ENCODE assay signal across 1 cellular context in genomic region chr1:241998950-241999495, GRCh38.
TF ChIP-seq lines count a peak whose summit lies in the region.

TSS of gene MAP1LC3C (minus strand) at chr1:241999098. CDS start at chr1:241999008, 90 bp downstream.

TF ChIP-seq in GM23338, 12 proteins besides CTCF, POLR2A, EP300 and RAD21:
- TF ChIP-seq, protein P1, sequence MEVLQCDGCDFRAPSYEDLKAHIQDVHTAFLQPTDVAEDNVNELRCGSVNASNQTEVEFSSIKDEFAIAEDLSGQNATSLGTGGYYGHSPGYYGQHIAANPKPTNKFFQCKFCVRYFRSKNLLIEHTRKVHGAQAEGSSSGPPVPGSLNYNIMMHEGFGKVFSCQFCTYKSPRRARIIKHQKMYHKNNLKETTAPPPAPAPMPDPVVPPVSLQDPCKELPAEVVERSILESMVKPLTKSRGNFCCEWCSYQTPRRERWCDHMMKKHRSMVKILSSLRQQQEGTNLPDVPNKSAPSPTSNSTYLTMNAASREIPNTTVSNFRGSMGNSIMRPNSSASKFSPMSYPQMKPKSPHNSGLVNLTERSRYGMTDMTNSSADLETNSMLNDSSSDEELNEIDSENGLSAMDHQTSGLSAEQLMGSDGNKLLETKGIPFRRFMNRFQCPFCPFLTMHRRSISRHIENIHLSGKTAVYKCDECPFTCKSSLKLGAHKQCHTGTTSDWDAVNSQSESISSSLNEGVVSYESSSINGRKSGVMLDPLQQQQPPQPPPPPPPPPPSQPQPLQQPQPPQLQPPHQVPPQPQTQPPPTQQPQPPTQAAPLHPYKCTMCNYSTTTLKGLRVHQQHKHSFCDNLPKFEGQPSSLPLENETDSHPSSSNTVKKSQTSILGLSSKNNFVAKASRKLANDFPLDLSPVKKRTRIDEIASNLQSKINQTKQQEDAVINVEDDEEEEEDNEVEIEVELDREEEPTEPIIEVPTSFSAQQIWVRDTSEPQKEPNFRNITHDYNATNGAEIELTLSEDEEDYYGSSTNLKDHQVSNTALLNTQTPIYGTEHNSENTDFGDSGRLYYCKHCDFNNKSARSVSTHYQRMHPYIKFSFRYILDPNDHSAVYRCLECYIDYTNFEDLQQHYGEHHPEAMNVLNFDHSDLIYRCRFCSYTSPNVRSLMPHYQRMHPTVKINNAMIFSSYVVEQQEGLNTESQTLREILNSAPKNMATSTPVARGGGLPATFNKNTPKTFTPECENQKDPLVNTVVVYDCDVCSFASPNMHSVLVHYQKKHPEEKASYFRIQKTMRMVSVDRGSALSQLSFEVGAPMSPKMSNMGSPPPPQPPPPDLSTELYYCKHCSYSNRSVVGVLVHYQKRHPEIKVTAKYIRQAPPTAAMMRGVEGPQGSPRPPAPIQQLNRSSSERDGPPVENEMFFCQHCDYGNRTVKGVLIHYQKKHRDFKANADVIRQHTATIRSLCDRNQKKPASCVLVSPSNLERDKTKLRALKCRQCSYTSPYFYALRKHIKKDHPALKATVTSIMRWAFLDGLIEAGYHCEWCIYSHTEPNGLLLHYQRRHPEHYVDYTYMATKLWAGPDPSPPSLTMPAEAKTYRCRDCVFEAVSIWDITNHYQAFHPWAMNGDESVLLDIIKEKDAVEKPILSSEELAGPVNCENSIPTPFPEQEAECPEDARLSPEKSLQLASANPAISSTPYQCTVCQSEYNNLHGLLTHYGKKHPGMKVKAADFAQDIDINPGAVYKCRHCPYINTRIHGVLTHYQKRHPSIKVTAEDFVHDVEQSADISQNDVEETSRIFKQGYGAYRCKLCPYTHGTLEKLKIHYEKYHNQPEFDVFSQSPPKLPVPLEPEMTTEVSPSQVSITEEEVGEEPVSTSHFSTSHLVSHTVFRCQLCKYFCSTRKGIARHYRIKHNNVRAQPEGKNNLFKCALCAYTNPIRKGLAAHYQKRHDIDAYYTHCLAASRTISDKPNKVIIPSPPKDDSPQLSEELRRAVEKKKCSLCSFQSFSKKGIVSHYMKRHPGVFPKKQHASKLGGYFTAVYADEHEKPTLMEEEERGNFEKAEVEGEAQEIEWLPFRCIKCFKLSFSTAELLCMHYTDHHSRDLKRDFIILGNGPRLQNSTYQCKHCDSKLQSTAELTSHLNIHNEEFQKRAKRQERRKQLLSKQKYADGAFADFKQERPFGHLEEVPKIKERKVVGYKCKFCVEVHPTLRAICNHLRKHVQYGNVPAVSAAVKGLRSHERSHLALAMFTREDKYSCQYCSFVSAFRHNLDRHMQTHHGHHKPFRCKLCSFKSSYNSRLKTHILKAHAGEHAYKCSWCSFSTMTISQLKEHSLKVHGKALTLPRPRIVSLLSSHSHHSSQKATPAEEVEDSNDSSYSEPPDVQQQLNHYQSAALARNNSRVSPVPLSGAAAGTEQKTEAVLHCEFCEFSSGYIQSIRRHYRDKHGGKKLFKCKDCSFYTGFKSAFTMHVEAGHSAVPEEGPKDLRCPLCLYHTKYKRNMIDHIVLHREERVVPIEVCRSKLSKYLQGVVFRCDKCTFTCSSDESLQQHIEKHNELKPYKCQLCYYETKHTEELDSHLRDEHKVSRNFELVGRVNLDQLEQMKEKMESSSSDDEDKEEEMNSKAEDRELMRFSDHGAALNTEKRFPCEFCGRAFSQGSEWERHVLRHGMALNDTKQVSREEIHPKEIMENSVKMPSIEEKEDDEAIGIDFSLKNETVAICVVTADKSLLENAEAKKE (CRISPR knock-in tag; IDR thresholded peaks at IDR 0.05) = no peak
- TF ChIP-seq POLR2AphosphoS5 (IDR thresholded peaks at IDR 0.05; ENCODE audit: low read depth) (no peak), ZNF114 (CRISPR knock-in tag; IDR thresholded peaks at IDR 0.05) (no peak), CREB1 (CRISPR knock-in tag; IDR thresholded peaks at IDR 0.05; ENCODE audit: low read depth) (no peak), EZH2phosphoT487 (IDR thresholded peaks at IDR 0.05; ENCODE audit: unreplicated experiment) (no peak), EZH2 (IDR thresholded peaks at IDR 0.05; ENCODE audit: low read depth, unreplicated experiment) (no peak), STAT1 (IDR thresholded peaks at IDR 0.05; ENCODE audit: unreplicated experiment) (no peak), NANOG (IDR thresholded peaks at IDR 0.05; ENCODE audit: borderline replicate concordance) (no peak), ZNF331 (CRISPR knock-in tag; IDR thresholded peaks at IDR 0.05; ENCODE audit: low read depth) (no peak), JUNB (IDR thresholded peaks at IDR 0.05; ENCODE audit: unreplicated experiment) (no peak)
- TF ChIP-seq, protein P2, sequence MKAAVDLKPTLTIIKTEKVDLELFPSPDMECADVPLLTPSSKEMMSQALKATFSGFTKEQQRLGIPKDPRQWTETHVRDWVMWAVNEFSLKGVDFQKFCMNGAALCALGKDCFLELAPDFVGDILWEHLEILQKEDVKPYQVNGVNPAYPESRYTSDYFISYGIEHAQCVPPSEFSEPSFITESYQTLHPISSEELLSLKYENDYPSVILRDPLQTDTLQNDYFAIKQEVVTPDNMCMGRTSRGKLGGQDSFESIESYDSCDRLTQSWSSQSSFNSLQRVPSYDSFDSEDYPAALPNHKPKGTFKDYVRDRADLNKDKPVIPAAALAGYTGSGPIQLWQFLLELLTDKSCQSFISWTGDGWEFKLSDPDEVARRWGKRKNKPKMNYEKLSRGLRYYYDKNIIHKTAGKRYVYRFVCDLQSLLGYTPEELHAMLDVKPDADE (IDR thresholded peaks at IDR 0.05) = no peak
- TF ChIP-seq, protein P3, sequence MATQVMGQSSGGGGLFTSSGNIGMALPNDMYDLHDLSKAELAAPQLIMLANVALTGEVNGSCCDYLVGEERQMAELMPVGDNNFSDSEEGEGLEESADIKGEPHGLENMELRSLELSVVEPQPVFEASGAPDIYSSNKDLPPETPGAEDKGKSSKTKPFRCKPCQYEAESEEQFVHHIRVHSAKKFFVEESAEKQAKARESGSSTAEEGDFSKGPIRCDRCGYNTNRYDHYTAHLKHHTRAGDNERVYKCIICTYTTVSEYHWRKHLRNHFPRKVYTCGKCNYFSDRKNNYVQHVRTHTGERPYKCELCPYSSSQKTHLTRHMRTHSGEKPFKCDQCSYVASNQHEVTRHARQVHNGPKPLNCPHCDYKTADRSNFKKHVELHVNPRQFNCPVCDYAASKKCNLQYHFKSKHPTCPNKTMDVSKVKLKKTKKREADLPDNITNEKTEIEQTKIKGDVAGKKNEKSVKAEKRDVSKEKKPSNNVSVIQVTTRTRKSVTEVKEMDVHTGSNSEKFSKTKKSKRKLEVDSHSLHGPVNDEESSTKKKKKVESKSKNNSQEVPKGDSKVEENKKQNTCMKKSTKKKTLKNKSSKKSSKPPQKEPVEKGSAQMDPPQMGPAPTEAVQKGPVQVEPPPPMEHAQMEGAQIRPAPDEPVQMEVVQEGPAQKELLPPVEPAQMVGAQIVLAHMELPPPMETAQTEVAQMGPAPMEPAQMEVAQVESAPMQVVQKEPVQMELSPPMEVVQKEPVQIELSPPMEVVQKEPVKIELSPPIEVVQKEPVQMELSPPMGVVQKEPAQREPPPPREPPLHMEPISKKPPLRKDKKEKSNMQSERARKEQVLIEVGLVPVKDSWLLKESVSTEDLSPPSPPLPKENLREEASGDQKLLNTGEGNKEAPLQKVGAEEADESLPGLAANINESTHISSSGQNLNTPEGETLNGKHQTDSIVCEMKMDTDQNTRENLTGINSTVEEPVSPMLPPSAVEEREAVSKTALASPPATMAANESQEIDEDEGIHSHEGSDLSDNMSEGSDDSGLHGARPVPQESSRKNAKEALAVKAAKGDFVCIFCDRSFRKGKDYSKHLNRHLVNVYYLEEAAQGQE (IDR thresholded peaks at IDR 0.05; ENCODE audit: unreplicated experiment) = no peak
TF ChIP-seq in GM23338: peak in this region for 0.
